Comparison of ENCODE assay signal across 15 cellular contexts in genomic region chr2:96699621-96700020, GRCh38. TPM values are rescaled to one million over a fixed set of nuclear protein-coding genes. Genes with fewer than 3 reads are reported as not detected.
DNase-seq lines count a peak whose midpoint lies in the region; ATAC-seq lines count a peak whose summit lies in the region.
"Had no signal": no experiment of that assay in that cellular context is flagged by ENCODE, and none has a peak within 500 bp of the region (broad histone marks: within the 10 kb centered on the region; RNA-seq: fewer than 3 reads in every experiment).

No MANE protein-coding gene starts in this region.

- intact Hi-C loops in activated CD4-positive, alpha-beta memory T cell treated with anti-CD3 and anti-CD28 coated beads for 36 hours (cut with micrococcal nuclease): no loop called here
- intact Hi-C loops in posterior vena cava (cut with DNase I): no loop called here

- H3K9ac ChIP-seq in BLaER1: no peak overlapping the region

- H3K36me3 ChIP-seq in BLaER1: peaks cover 27% of the 10 kb centered on the region

- no peak overlapping the region for H3K27ac ChIP-seq in BLaER1
- H3K27ac ChIP-seq: 22Rv1 had no signal

- H3K4me3 ChIP-seq in BLaER1: no peak overlapping the region
- H3K4me3 ChIP-seq: GM23338 had no signal

- POLR2A ChIA-PET in activated CD4-positive, alpha-beta memory T cell treated with anti-CD3 and anti-CD28 coated beads for 36 hours (lab: Charles Lee): no interaction called here
- POLR2A ChIA-PET in activated CD4-positive, alpha-beta memory T cell treated with anti-CD3 and anti-CD28 coated beads, Interleukin-2, amount 10 ng/mL, durations not matched to agents 7 days and 5 days (lab: Charles Lee): no interaction called here

- H3K4me1 Mint-ChIP-seq in activated CD4-positive, alpha-beta memory T cell treated with anti-CD3 and anti-CD28 coated beads for 36 hours (ENCODE audit: low read depth): no peaks in the 10 kb centered on the region
- H3K4me1 Mint-ChIP-seq in activated CD4-positive, alpha-beta memory T cell treated with anti-CD3 and anti-CD28 coated beads, Interleukin-2, amount 10 ng/mL, durations not matched to agents 7 days and 5 days: no peaks in the 10 kb centered on the region
- peaks cover 10% of the 10 kb centered on the region for H3K4me1 Mint-ChIP-seq in central memory CD8-positive, alpha-beta T cell
- no peaks in the 10 kb centered on the region for H3K4me1 Mint-ChIP-seq in T-helper 2 cell treated with Interferon-gamma antibody and Interleukin-4, amounts not matched to agents 5 μg/mL and 100 μg/mL, for 36 hours (ENCODE audit: low read depth)
- H3K4me1 Mint-ChIP-seq: CD4-positive, CD25-positive, alpha-beta regulatory T cell; GM23338 had no signal

- no peaks in the 10 kb centered on the region for H3K9me3 ChIP-seq in BLaER1

- no peaks in the 10 kb centered on the region for H3K9me3 Mint-ChIP-seq in activated CD4-positive, alpha-beta memory T cell treated with anti-CD3 and anti-CD28 coated beads for 36 hours
- H3K9me3 Mint-ChIP-seq in activated CD4-positive, alpha-beta memory T cell treated with anti-CD3 and anti-CD28 coated beads, Interleukin-2, amount 10 ng/mL, durations not matched to agents 7 days and 5 days: no peaks in the 10 kb centered on the region
- no peaks in the 10 kb centered on the region for H3K9me3 Mint-ChIP-seq in central memory CD8-positive, alpha-beta T cell
- no peaks in the 10 kb centered on the region for H3K9me3 Mint-ChIP-seq in T-helper 2 cell treated with Interferon-gamma antibody and Interleukin-4, amounts not matched to agents 5 μg/mL and 100 μg/mL, for 36 hours
- H3K9me3 Mint-ChIP-seq: CD4-positive, CD25-positive, alpha-beta regulatory T cell; GM23338 had no signal

- no peaks in the 10 kb centered on the region for H3K36me3 Mint-ChIP-seq in activated CD4-positive, alpha-beta memory T cell treated with anti-CD3 and anti-CD28 coated beads for 36 hours
- H3K36me3 Mint-ChIP-seq in activated CD4-positive, alpha-beta memory T cell treated with anti-CD3 and anti-CD28 coated beads, Interleukin-2, amount 10 ng/mL, durations not matched to agents 7 days and 5 days (ENCODE audit: low read depth): peaks cover 3% of the 10 kb centered on the region
- no peaks in the 10 kb centered on the region for H3K36me3 Mint-ChIP-seq in central memory CD8-positive, alpha-beta T cell (ENCODE audit: insufficient read depth)
- H3K36me3 Mint-ChIP-seq in T-helper 2 cell treated with Interferon-gamma antibody and Interleukin-4, amounts not matched to agents 5 μg/mL and 100 μg/mL, for 36 hours (ENCODE audit: low read depth): no peaks in the 10 kb centered on the region

- H4K20me1 ChIP-seq in BLaER1: no peaks in the 10 kb centered on the region

- no peaks in the 10 kb centered on the region for H3K27me3 ChIP-seq in BLaER1

- H3K4me2 ChIP-seq in BLaER1: peak overlapping the region; percentile 23
- H3K4me2 ChIP-seq: GM23338 had no signal

- H3K4me1 ChIP-seq in BLaER1: peaks cover 16% of the 10 kb centered on the region

- DNase-seq in activated CD4-positive, alpha-beta memory T cell treated with anti-CD3 and anti-CD28 coated beads for 36 hours: peak; percentile 0
- no peak for DNase-seq in activated CD4-positive, alpha-beta memory T cell treated with anti-CD3 and anti-CD28 coated beads, Interleukin-2, amount 10 ng/mL, durations not matched to agents 7 days and 5 days
- DNase-seq in central memory CD8-positive, alpha-beta T cell (ENCODE audit: low spot score in 2 of 2): no peak
- peak; percentile 34 for DNase-seq in posterior vena cava (ENCODE audit: low spot score)
- DNase-seq in T-helper 2 cell treated with Interferon-gamma antibody and Interleukin-4, amounts not matched to agents 5 μg/mL and 100 μg/mL, for 36 hours (ENCODE audit: low spot score): no peak
- DNase-seq: CD4-positive, CD25-positive, alpha-beta regulatory T cell; DMS53; GF-D8; H7; IMR-90 had no signal

- H3K4me3 Mint-ChIP-seq in activated CD4-positive, alpha-beta memory T cell treated with anti-CD3 and anti-CD28 coated beads for 36 hours: no peak overlapping the region
- H3K4me3 Mint-ChIP-seq in activated CD4-positive, alpha-beta memory T cell treated with anti-CD3 and anti-CD28 coated beads, Interleukin-2, amount 10 ng/mL, durations not matched to agents 7 days and 5 days: no peak overlapping the region
- no peak overlapping the region for H3K4me3 Mint-ChIP-seq in central memory CD8-positive, alpha-beta T cell
- no peak overlapping the region for H3K4me3 Mint-ChIP-seq in T-helper 2 cell treated with Interferon-gamma antibody and Interleukin-4, amounts not matched to agents 5 μg/mL and 100 μg/mL, for 36 hours
- H3K4me3 Mint-ChIP-seq: CD4-positive, CD25-positive, alpha-beta regulatory T cell; GM23338 had no signal

- no peak overlapping the region for H3K27ac Mint-ChIP-seq in activated CD4-positive, alpha-beta memory T cell treated with anti-CD3 and anti-CD28 coated beads for 36 hours
- H3K27ac Mint-ChIP-seq in activated CD4-positive, alpha-beta memory T cell treated with anti-CD3 and anti-CD28 coated beads, Interleukin-2, amount 10 ng/mL, durations not matched to agents 7 days and 5 days: no peak overlapping the region
- H3K27ac Mint-ChIP-seq in central memory CD8-positive, alpha-beta T cell (ENCODE audit: low read depth): peak overlapping the region; percentile 54
- no peak overlapping the region for H3K27ac Mint-ChIP-seq in T-helper 2 cell treated with Interferon-gamma antibody and Interleukin-4, amounts not matched to agents 5 μg/mL and 100 μg/mL, for 36 hours
- H3K27ac Mint-ChIP-seq: GM23338 had no signal

- no peaks in the 10 kb centered on the region for H3K27me3 Mint-ChIP-seq in activated CD4-positive, alpha-beta memory T cell treated with anti-CD3 and anti-CD28 coated beads for 36 hours
- no peaks in the 10 kb centered on the region for H3K27me3 Mint-ChIP-seq in activated CD4-positive, alpha-beta memory T cell treated with anti-CD3 and anti-CD28 coated beads, Interleukin-2, amount 10 ng/mL, durations not matched to agents 7 days and 5 days
- H3K27me3 Mint-ChIP-seq in central memory CD8-positive, alpha-beta T cell: no peaks in the 10 kb centered on the region
- H3K27me3 Mint-ChIP-seq in T-helper 2 cell treated with Interferon-gamma antibody and Interleukin-4, amounts not matched to agents 5 μg/mL and 100 μg/mL, for 36 hours (ENCODE audit: low read depth): no peaks in the 10 kb centered on the region
- H3K27me3 Mint-ChIP-seq: CD4-positive, CD25-positive, alpha-beta regulatory T cell had no signal

- no peak for ATAC-seq in central memory CD8-positive, alpha-beta T cell (replicated peaks; ENCODE audit: extremely low read depth, poor library complexity, severe bottlenecking)
- no peak for ATAC-seq in GM18858 (IDR thresholded peaks at IDR 0.05; ENCODE audit: unreplicated experiment)
- ATAC-seq: GM23338 had no signal

- CTCF ChIA-PET in activated CD4-positive, alpha-beta memory T cell treated with anti-CD3 and anti-CD28 coated beads for 36 hours (lab: Charles Lee): interaction anchor here (0.6 kb wide), 1 partner anchor 254 kb away, joined by 3 read pairs; no protein-coding TSS in a partner anchor
- CTCF ChIA-PET in activated CD4-positive, alpha-beta memory T cell treated with anti-CD3 and anti-CD28 coated beads, Interleukin-2, amount 10 ng/mL, durations not matched to agents 7 days and 5 days (lab: Charles Lee): no interaction called here

RNA-seq across cellular contexts. Expression of gene LMAN2L, which starts 40.2 kb away (rescaled TPM):
- 1 to 10 TPM; 5.7 to 6.1 TPM for total RNA-seq in activated CD4-positive, alpha-beta memory T cell treated with anti-CD3 and anti-CD28 coated beads for 36 hours
- total RNA-seq in activated CD4-positive, alpha-beta memory T cell treated with anti-CD3 and anti-CD28 coated beads, Interleukin-2, amount 10 ng/mL, durations not matched to agents 7 days and 5 days: 10 to 100 TPM; 10.8 to 12.2 TPM
- 10 to 100 TPM in 1 of 2 donors, 1 to 10 TPM in 1; 9.0 to 14.5 TPM for total RNA-seq in posterior vena cava

RNA-seq across cellular contexts. Expression of gene FER1L5, which starts 57.1 kb away (rescaled TPM):
- not detected for total RNA-seq in activated CD4-positive, alpha-beta memory T cell treated with anti-CD3 and anti-CD28 coated beads for 36 hours
- total RNA-seq in activated CD4-positive, alpha-beta memory T cell treated with anti-CD3 and anti-CD28 coated beads, Interleukin-2, amount 10 ng/mL, durations not matched to agents 7 days and 5 days: not detected
- under 1 TPM in 1 of 2 donors, not detected in 1; 0.05 TPM for total RNA-seq in posterior vena cava
- total RNA-seq: CD4-positive, CD25-positive, alpha-beta regulatory T cell; HT-29 had no signal

Comparison
In these comparisons a context has a peak if more than half of its experiments do, and no peak if none do; other contexts are left out.
1. DNase-seq: peak in activated CD4-positive, alpha-beta memory T cell treated with anti-CD3 and anti-CD28 coated beads for 36 hours (single experiment) and posterior vena cava (single experiment); none in activated CD4-positive, alpha-beta memory T cell treated with anti-CD3 and anti-CD28 coated beads, Interleukin-2, amount 10 ng/mL, durations not matched to agents 7 days and 5 days (single experiment), central memory CD8-positive, alpha-beta T cell (0 of 2) and T-helper 2 cell treated with Interferon-gamma antibody and Interleukin-4, amounts not matched to agents 5 μg/mL and 100 μg/mL, for 36 hours (single experiment).